ENCODE assay signal across 25 cellular contexts in the genomic region with DNA sequence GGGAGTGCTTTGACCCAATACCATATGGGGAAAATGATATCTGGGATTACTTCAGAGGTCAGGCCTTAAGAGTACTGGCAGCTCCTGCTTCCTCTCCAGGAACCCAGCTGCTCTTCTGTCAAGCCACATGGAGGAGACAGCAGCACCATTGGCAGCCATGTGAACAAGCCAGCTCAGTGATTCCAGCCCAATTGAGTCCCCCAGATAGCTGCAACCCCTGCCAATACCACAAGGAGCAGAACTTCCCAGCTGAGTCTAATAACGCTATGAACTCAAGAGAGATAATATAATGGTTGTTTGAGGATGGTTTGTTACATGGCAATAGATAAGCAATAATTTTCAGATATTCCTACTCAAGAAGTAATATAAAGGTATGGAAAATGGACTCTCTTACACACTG.
DNase-seq lines count a peak whose midpoint lies in the region; ATAC-seq, FAIRE-seq and TF ChIP-seq lines count a peak whose summit lies in the region.
"Had no signal": no experiment of that assay in that cellular context is flagged by ENCODE, and none has a peak within 500 bp of the region (broad histone marks: within the 10 kb centered on the region; RNA-seq: fewer than 3 reads in every experiment).

No MANE protein-coding gene starts in this region.

- H3K4me1 Mint-ChIP-seq in MCF 10A (ENCODE audit: insufficient read depth, unreplicated experiment): peaks cover 8% of the 10 kb centered on the region
- H3K4me1 Mint-ChIP-seq: activated CD4-positive, alpha-beta T cell treated with anti-CD3 and anti-CD28 coated beads, Interleukin-2, amount 10 ng/mL, durations not matched to agents 7 days and 5 days; activated naive CD8-positive, alpha-beta T cell treated with anti-CD3 and anti-CD28 coated beads, Interleukin-2, amount 10 ng/mL, durations not matched to agents 7 days and 5 days; activated T-helper 17 cell treated with anti-CD3 and anti-CD28 coated beads, Interleukin-2, amount 50 U/mL, for 72 hours; mesothelial cell of epicardium; natural killer cell had no signal

- no peak for TF ChIP-seq POLR2A in GM12878 (IDR thresholded peaks at IDR 0.05; ENCODE audit: low read depth, low read length)

- no peaks in the 10 kb centered on the region for H3K27me3 Mint-ChIP-seq in MCF 10A (ENCODE audit: insufficient read depth, unreplicated experiment)
- H3K27me3 Mint-ChIP-seq: activated naive CD8-positive, alpha-beta T cell treated with anti-CD3 and anti-CD28 coated beads, Interleukin-2, amount 10 ng/mL, durations not matched to agents 7 days and 5 days had no signal

- H3K4me2 ChIP-seq in GM12878 (ENCODE audit: control insufficient read depth, insufficient read depth): no peak overlapping the region

- H3K27ac ChIP-seq in GM12878 (ENCODE audit: control insufficient read depth, insufficient read depth): no peak overlapping the region
- H3K27ac ChIP-seq: GM23248, ovary, right atrium auricular region had no signal

- intact Hi-C loops in GM12878 (cut with micrococcal nuclease; ENCODE audit: unreplicated experiment): no loop called here
- intact Hi-C loops in MCF 10A (cut with micrococcal nuclease): no loop called here

- 0 out of 3 replicates have a peak, but pooled peaks have one; percentile 24 for ATAC-seq in GM12878
- ATAC-seq in activated naive CD4-positive, alpha-beta T cell treated with anti-CD3 and anti-CD28 coated beads, Interleukin-2, amount 50 U/mL, for 72 hours: no peak
- ATAC-seq: activated T-helper 17 cell treated with anti-CD3 and anti-CD28 coated beads, Interleukin-2, amount 50 U/mL, for 72 hours; CD8-positive, alpha-beta T cell; left lobe of liver; natural killer cell; stimulated activated naive CD8-positive, alpha-beta T cell treated with anti-CD3 and anti-CD28 coated beads, Interleukin-15, Interleukin-2, amounts not matched to agents 100 U/mL and 50 U/mL, for 24 hours had no signal

- H3K9ac ChIP-seq in GM12878 (ENCODE audit: control insufficient read depth, insufficient read depth, low read length): no peak overlapping the region
- H3K9ac ChIP-seq: GM23248 had no signal

- no peaks in the 10 kb centered on the region for H3K27me3 ChIP-seq in H7 (ENCODE audit: control insufficient read depth, insufficient read depth, low read length)
- H3K27me3 ChIP-seq in GM12878 (replicated peaks in 1 of 2; ENCODE audit: control insufficient read depth in 2 of 2, insufficient read depth in 2 of 2, low read length in 1 of 2): no peaks in the 10 kb centered on the region
- H3K27me3 ChIP-seq: ovary, right atrium auricular region had no signal

- H3K36me3 ChIP-seq in H7 (replicated peaks; ENCODE audit: control insufficient read depth, insufficient read depth, low read length) (no peaks in the 10 kb centered on the region), GM12878 (ENCODE audit: control insufficient read depth in 2 of 2, insufficient read depth in 2 of 2, low read length in 1 of 2) (no peaks in the 10 kb centered on the region)
- H3K36me3 ChIP-seq: ovary, right atrium auricular region had no signal

- H3K36me3 Mint-ChIP-seq in MCF 10A (ENCODE audit: insufficient read depth, unreplicated experiment): no peaks in the 10 kb centered on the region
- no peaks in the 10 kb centered on the region for H3K36me3 Mint-ChIP-seq in activated naive CD4-positive, alpha-beta T cell treated with anti-CD3 and anti-CD28 coated beads, Interleukin-2, amount 50 U/mL, for 72 hours
- H3K36me3 Mint-ChIP-seq: activated naive CD8-positive, alpha-beta T cell treated with anti-CD3 and anti-CD28 coated beads, Interleukin-2, amount 10 ng/mL, durations not matched to agents 7 days and 5 days; CD8-positive, alpha-beta T cell; mesothelial cell of epicardium; natural killer cell had no signal

- no peak overlapping the region for H3K27ac Mint-ChIP-seq in MCF 10A (ENCODE audit: low read depth, unreplicated experiment)
- no peak overlapping the region for H3K27ac Mint-ChIP-seq in activated naive CD4-positive, alpha-beta T cell treated with anti-CD3 and anti-CD28 coated beads, Interleukin-2, amount 50 U/mL, for 72 hours
- H3K27ac Mint-ChIP-seq: activated CD4-positive, alpha-beta T cell treated with anti-CD3 and anti-CD28 coated beads, Interleukin-2, amount 10 ng/mL, durations not matched to agents 7 days and 5 days; activated naive CD8-positive, alpha-beta T cell treated with anti-CD3 and anti-CD28 coated beads, Interleukin-2, amount 10 ng/mL, durations not matched to agents 7 days and 5 days; activated T-helper 17 cell treated with anti-CD3 and anti-CD28 coated beads, Interleukin-2, amount 50 U/mL, for 72 hours; CD8-positive, alpha-beta T cell; mesothelial cell of epicardium; natural killer cell had no signal

- SMC1A ChIA-PET in GM12878 (lab: Charles Lee; ENCODE audit: uncharacterized antibody, unreplicated experiment): no interaction called here

- no peaks in the 10 kb centered on the region for H3K9me3 Mint-ChIP-seq in MCF 10A (ENCODE audit: unreplicated experiment)
- no peaks in the 10 kb centered on the region for H3K9me3 Mint-ChIP-seq in activated naive CD4-positive, alpha-beta T cell treated with anti-CD3 and anti-CD28 coated beads, Interleukin-2, amount 50 U/mL, for 72 hours
- H3K9me3 Mint-ChIP-seq: activated CD4-positive, alpha-beta T cell treated with anti-CD3 and anti-CD28 coated beads, Interleukin-2, amount 10 ng/mL, durations not matched to agents 7 days and 5 days; activated naive CD8-positive, alpha-beta T cell treated with anti-CD3 and anti-CD28 coated beads, Interleukin-2, amount 10 ng/mL, durations not matched to agents 7 days and 5 days; activated T-helper 17 cell treated with anti-CD3 and anti-CD28 coated beads, Interleukin-2, amount 50 U/mL, for 72 hours; mesothelial cell of epicardium had no signal

- no peak for TF ChIP-seq RAD21 in GM12878 (IDR thresholded peaks at IDR 0.05; ENCODE audit: insufficient read depth, low read depth, low read length)

- DNase-seq in H7 (peak; percentile 14), NAMALWA (ENCODE audit: low spot score) (peak; percentile 20), GM12878 (ENCODE audit: low read depth, low spot score) (no peak), iPS-NIHi7 (ENCODE audit: extremely low spot score) (peak; percentile 50), RCC 7860 (ENCODE audit: low spot score) (no peak), MCF 10A (ENCODE audit: unreplicated experiment) (no peak)
- DNase-seq in activated naive CD4-positive, alpha-beta T cell treated with anti-CD3 and anti-CD28 coated beads, Interleukin-2, amount 50 U/mL, for 72 hours (ENCODE audit: low spot score in 2 of 2): no peak
- DNase-seq: activated CD4-positive, alpha-beta T cell treated with anti-CD3 and anti-CD28 coated beads, Interleukin-2, amount 10 ng/mL, durations not matched to agents 7 days and 5 days; activated naive CD8-positive, alpha-beta T cell treated with anti-CD3 and anti-CD28 coated beads, Interleukin-2, amount 10 ng/mL, durations not matched to agents 7 days and 5 days; CD8-positive, alpha-beta T cell; DMS79; GM23248; KBM-7; MV-4-11; natural killer cell; NCI-H187 treated with DMSO at 0.1 percent for 48 hours; NCI-H226; ovary; SIG-M5; stimulated activated CD4-positive, alpha-beta T cell treated with anti-CD3 and anti-CD28 coated beads, Interleukin-4, amount 100 ng/mL, for 4 hours; stimulated activated naive CD8-positive, alpha-beta T cell treated with anti-CD3 and anti-CD28 coated beads, Interleukin-15, Interleukin-2, amounts not matched to agents 100 U/mL and 50 U/mL, for 24 hours had no signal

- TF ChIP-seq EP300 in GM12878 (IDR thresholded peaks at IDR 0.05; ENCODE audit: borderline replicate concordance in 1 of 2, control insufficient read depth in 1 of 2, low read depth in 2 of 2, low read length in 2 of 2): no peak

- H4K20me1 ChIP-seq in GM12878 (ENCODE audit: control insufficient read depth, insufficient read depth): no peaks in the 10 kb centered on the region

- CTCF ChIA-PET in GM12878 (lab: Yijun Ruan, JAX): no interaction called here
- CTCF ChIA-PET in MCF 10A (lab: Yijun Ruan, JAX): interaction anchor here (0.6 to 4.9 kb wide), 7 partner anchors 15 to 367 kb away, joined by 3 to 26 read pairs (median 5); a partner anchor contains a TSS

- FAIRE-seq in GM12878 (lab: Jason Lieb, UNC): no peak
- no peak for FAIRE-seq in RCC 7860 (lab: Jason Lieb, UNC)

- H3K4me3 Mint-ChIP-seq in MCF 10A (ENCODE audit: unreplicated experiment): no peak overlapping the region
- H3K4me3 Mint-ChIP-seq: activated CD4-positive, alpha-beta T cell treated with anti-CD3 and anti-CD28 coated beads, Interleukin-2, amount 10 ng/mL, durations not matched to agents 7 days and 5 days; activated naive CD8-positive, alpha-beta T cell treated with anti-CD3 and anti-CD28 coated beads, Interleukin-2, amount 10 ng/mL, durations not matched to agents 7 days and 5 days; activated T-helper 17 cell treated with anti-CD3 and anti-CD28 coated beads, Interleukin-2, amount 50 U/mL, for 72 hours; CD8-positive, alpha-beta T cell; mesothelial cell of epicardium; natural killer cell had no signal

- TF ChIP-seq CTCF in GM12878 (IDR thresholded peaks at IDR 0.05 in 2 of 3, conservative IDR thresholded peaks at IDR 0.05 in 1 of 3; ENCODE audit: control insufficient read depth in 2 of 3, extremely low read depth in 1 of 3, insufficient read depth in 1 of 3, low read depth in 3 of 3, low read length in 3 of 3): no peak
- TF ChIP-seq CTCF in MCF 10A (IDR thresholded peaks at IDR 0.05; ENCODE audit: unreplicated experiment): no peak

- no peaks in the 10 kb centered on the region for H3K4me1 ChIP-seq in GM12878 (ENCODE audit: control insufficient read depth, insufficient read depth, low read length)
- H3K4me1 ChIP-seq: right atrium auricular region had no signal

- H3K4me3 ChIP-seq in H7 (ENCODE audit: insufficient read depth, low read depth, low read length) (no peak overlapping the region), GM12878 (no peak overlapping the region)
- H3K4me3 ChIP-seq: GM23248, ovary, right atrium auricular region had no signal

- POLR2A ChIA-PET in GM12878 (lab: Charles Lee): interaction anchor here (0.6 kb wide), 1 partner anchor 998 kb away, joined by 3 read pairs; no protein-coding TSS in a partner anchor
- POLR2A ChIA-PET in MCF 10A (lab: Yijun Ruan, JAX): no interaction called here

- H2AFZ ChIP-seq in GM12878 (ENCODE audit: control insufficient read depth, low read depth, low read length): no peak overlapping the region
- H2AFZ ChIP-seq: GM23248 had no signal

- no peaks in the 10 kb centered on the region for H3K79me2 ChIP-seq in GM12878 (ENCODE audit: control insufficient read depth, insufficient read depth, low read length)

- BruUV-seq in GM12878 (replicated peaks; lab: Mats Ljungman, UMichigan): no TSS peak
- no TSS peak for BruUV-seq in MCF 10A (replicated peaks; lab: Mats Ljungman, UMichigan)

- H3K9me3 ChIP-seq in GM12878 (replicated peaks; ENCODE audit: control insufficient read depth, insufficient read depth, low read length): no peaks in the 10 kb centered on the region
- H3K9me3 ChIP-seq: ovary, right atrium auricular region had no signal

- RAD21 ChIA-PET in GM12878 (lab: Charles Lee; ENCODE audit: unreplicated experiment): no interaction called here

- in situ Hi-C loops in GM12878 (cut with MboI): no loop called here

- 0% methylated on average over 1 of the region's 1 CpG for WGBS in GM12878 (ENCODE audit: insufficient coverage, insufficient replicate concordance, low lambda C conversion rate, missing lambda C conversion rate)

TF ChIP-seq in GM12878, 131 proteins besides CTCF, POLR2A, EP300 and RAD21 (continues in another document):
- TF ChIP-seq BACH1 (IDR thresholded peaks at IDR 0.05; ENCODE audit: borderline replicate concordance): no peak
- TF ChIP-seq TCF7 (IDR thresholded peaks at IDR 0.05; ENCODE audit: borderline replicate concordance): no peak

Comparison
In these comparisons a context has a peak if more than half of its experiments do, and no peak if none do; other contexts are left out.
1. DNase-seq: peak in H7 (single experiment), NAMALWA (single experiment) and iPS-NIHi7 (single experiment); none in GM12878 (single experiment), RCC 7860 (single experiment), MCF 10A (single experiment) and activated naive CD4-positive, alpha-beta T cell treated with anti-CD3 and anti-CD28 coated beads, Interleukin-2, amount 50 U/mL, for 72 hours (0 of 2).